1 cellular context compared by ENCODE assay signal in the genomic region with DNA sequence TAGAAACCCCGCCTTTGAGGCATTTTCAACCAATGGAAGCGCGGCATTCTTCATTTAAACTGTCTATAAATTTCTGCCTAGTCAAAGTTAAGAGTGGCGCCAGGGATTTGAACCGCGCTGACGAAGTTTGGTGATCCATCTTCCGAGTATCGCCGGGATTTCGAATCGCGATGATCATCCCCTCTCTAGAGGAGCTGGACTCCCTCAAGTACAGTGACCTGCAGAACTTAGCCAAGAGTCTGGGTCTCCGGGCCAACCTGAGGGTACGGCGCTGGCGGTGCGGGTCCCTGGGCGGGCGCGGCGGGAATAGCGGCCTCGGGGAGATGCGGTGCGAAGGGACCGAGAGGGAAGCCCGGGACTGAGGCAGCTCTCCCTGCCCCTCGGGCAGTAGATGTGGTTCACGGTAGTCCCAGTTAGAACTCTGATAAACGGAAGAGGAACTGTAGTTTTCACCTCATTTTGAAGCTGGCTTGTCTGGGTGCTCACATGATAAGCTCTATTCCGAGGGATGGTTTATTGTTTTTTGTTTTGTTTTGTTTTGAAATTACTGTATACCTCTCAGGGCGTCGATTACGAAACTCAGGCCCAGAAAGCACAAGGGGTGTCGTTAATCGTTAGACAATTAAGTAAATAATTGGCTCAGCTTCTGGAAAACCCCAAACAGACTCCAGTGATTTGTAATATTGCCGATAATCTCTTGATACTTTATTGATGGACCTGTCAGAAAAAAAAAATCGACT.
TF ChIP-seq lines count a peak whose summit lies in the region.

A gene with protein sequence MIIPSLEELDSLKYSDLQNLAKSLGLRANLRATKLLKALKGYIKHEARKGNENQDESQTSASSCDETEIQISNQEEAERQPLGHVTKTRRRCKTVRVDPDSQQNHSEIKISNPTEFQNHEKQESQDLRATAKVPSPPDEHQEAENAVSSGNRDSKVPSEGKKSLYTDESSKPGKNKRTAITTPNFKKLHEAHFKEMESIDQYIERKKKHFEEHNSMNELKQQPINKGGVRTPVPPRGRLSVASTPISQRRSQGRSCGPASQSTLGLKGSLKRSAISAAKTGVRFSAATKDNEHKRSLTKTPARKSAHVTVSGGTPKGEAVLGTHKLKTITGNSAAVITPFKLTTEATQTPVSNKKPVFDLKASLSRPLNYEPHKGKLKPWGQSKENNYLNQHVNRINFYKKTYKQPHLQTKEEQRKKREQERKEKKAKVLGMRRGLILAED (plus strand): TSS at position 94 of the 740 bp plus-strand sequence. CDS start 77 bp downstream, at position 171.

TF ChIP-seq in K562, 482 proteins besides CTCF, POLR2A, EP300 and RAD21 (continued from another document and continues in another):
- TF ChIP-seq, protein P1, sequence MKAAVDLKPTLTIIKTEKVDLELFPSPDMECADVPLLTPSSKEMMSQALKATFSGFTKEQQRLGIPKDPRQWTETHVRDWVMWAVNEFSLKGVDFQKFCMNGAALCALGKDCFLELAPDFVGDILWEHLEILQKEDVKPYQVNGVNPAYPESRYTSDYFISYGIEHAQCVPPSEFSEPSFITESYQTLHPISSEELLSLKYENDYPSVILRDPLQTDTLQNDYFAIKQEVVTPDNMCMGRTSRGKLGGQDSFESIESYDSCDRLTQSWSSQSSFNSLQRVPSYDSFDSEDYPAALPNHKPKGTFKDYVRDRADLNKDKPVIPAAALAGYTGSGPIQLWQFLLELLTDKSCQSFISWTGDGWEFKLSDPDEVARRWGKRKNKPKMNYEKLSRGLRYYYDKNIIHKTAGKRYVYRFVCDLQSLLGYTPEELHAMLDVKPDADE (conservative IDR thresholded peaks at IDR 0.05; ENCODE audit: control insufficient read depth, low read depth, low read length) = peak; percentile 67
- peak; percentile 89 for TF ChIP-seq POLR2AphosphoS5 (IDR thresholded peaks at IDR 0.05; ENCODE audit: control insufficient read depth, insufficient read depth, low read depth, low read length)
- peak; percentile 73 for TF ChIP-seq FOS (IDR thresholded peaks at IDR 0.05; ENCODE audit: extremely low read depth, insufficient read length)
- no peak for TF ChIP-seq SAFB2 (IDR thresholded peaks at IDR 0.05; ENCODE audit: borderline replicate concordance, low read depth, low read length, severe bottlenecking)
- TF ChIP-seq, protein P2, sequence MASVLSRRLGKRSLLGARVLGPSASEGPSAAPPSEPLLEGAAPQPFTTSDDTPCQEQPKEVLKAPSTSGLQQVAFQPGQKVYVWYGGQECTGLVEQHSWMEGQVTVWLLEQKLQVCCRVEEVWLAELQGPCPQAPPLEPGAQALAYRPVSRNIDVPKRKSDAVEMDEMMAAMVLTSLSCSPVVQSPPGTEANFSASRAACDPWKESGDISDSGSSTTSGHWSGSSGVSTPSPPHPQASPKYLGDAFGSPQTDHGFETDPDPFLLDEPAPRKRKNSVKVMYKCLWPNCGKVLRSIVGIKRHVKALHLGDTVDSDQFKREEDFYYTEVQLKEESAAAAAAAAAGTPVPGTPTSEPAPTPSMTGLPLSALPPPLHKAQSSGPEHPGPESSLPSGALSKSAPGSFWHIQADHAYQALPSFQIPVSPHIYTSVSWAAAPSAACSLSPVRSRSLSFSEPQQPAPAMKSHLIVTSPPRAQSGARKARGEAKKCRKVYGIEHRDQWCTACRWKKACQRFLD (CRISPR knock-in tag; IDR thresholded peaks at IDR 0.05) = no peak
- peak; percentile 25; the same call in 1 of the 2 replicates for TF ChIP-seq LCOR (CRISPR knock-in tag; IDR thresholded peaks at IDR 0.05)
- peak; percentile 97 for TF ChIP-seq POLR2H (tag; IDR thresholded peaks at IDR 0.05; ENCODE audit: low read depth)
- TF ChIP-seq GABPA (tag; conservative IDR thresholded peaks at IDR 0.05; ENCODE audit: low read depth) = no peak; the same call in 1 of the 2 replicates
- TF ChIP-seq, protein P3, sequence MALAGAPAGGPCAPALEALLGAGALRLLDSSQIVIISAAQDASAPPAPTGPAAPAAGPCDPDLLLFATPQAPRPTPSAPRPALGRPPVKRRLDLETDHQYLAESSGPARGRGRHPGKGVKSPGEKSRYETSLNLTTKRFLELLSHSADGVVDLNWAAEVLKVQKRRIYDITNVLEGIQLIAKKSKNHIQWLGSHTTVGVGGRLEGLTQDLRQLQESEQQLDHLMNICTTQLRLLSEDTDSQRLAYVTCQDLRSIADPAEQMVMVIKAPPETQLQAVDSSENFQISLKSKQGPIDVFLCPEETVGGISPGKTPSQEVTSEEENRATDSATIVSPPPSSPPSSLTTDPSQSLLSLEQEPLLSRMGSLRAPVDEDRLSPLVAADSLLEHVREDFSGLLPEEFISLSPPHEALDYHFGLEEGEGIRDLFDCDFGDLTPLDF (CRISPR knock-in tag; IDR thresholded peaks at IDR 0.05) = peak; percentile 96; the same call in 1 of the 2 replicates
- TF ChIP-seq ZNF184 (CRISPR knock-in tag; IDR thresholded peaks at IDR 0.05) = no peak
- TF ChIP-seq, protein P4, sequence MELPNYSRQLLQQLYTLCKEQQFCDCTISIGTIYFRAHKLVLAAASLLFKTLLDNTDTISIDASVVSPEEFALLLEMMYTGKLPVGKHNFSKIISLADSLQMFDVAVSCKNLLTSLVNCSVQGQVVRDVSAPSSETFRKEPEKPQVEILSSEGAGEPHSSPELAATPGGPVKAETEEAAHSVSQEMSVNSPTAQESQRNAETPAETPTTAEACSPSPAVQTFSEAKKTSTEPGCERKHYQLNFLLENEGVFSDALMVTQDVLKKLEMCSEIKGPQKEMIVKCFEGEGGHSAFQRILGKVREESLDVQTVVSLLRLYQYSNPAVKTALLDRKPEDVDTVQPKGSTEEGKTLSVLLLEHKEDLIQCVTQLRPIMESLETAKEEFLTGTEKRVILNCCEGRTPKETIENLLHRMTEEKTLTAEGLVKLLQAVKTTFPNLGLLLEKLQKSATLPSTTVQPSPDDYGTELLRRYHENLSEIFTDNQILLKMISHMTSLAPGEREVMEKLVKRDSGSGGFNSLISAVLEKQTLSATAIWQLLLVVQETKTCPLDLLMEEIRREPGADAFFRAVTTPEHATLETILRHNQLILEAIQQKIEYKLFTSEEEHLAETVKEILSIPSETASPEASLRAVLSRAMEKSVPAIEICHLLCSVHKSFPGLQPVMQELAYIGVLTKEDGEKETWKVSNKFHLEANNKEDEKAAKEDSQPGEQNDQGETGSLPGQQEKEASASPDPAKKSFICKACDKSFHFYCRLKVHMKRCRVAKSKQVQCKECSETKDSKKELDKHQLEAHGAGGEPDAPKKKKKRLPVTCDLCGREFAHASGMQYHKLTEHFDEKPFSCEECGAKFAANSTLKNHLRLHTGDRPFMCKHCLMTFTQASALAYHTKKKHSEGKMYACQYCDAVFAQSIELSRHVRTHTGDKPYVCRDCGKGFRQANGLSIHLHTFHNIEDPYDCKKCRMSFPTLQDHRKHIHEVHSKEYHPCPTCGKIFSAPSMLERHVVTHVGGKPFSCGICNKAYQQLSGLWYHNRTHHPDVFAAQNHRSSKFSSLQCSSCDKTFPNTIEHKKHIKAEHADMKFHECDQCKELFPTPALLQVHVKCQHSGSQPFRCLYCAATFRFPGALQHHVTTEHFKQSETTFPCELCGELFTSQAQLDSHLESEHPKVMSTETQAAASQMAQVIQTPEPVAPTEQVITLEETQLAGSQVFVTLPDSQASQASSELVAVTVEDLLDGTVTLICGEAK (IDR thresholded peaks at IDR 0.05) = peak; percentile 33; the same call in 1 of the 2 replicates
- TF ChIP-seq, protein P4 (CRISPR knock-in tag; IDR thresholded peaks at IDR 0.05) = no peak
- no peak for TF ChIP-seq XRCC5 (IDR thresholded peaks at IDR 0.05; ENCODE audit: low read depth, low read length)
- no peak for TF ChIP-seq U2AF2 (optimal IDR thresholded peaks at IDR 0.05; ENCODE audit: low read depth, low read length)
- TF ChIP-seq NCOA6 (IDR thresholded peaks at IDR 0.05) = no peak
- peak; percentile 73 for TF ChIP-seq GTF2A2 (tag; IDR thresholded peaks at IDR 0.05)
- TF ChIP-seq, protein P5, sequence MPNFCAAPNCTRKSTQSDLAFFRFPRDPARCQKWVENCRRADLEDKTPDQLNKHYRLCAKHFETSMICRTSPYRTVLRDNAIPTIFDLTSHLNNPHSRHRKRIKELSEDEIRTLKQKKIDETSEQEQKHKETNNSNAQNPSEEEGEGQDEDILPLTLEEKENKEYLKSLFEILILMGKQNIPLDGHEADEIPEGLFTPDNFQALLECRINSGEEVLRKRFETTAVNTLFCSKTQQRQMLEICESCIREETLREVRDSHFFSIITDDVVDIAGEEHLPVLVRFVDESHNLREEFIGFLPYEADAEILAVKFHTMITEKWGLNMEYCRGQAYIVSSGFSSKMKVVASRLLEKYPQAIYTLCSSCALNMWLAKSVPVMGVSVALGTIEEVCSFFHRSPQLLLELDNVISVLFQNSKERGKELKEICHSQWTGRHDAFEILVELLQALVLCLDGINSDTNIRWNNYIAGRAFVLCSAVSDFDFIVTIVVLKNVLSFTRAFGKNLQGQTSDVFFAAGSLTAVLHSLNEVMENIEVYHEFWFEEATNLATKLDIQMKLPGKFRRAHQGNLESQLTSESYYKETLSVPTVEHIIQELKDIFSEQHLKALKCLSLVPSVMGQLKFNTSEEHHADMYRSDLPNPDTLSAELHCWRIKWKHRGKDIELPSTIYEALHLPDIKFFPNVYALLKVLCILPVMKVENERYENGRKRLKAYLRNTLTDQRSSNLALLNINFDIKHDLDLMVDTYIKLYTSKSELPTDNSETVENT (CRISPR knock-in tag; IDR thresholded peaks at IDR 0.05) = peak; percentile 70; the same call in 1 of the 2 replicates
- TF ChIP-seq SAP30 (IDR thresholded peaks at IDR 0.05; ENCODE audit: borderline replicate concordance, insufficient read depth, low read depth, low read length, poor library complexity, severe bottlenecking) = no peak
- TF ChIP-seq, protein P6, sequence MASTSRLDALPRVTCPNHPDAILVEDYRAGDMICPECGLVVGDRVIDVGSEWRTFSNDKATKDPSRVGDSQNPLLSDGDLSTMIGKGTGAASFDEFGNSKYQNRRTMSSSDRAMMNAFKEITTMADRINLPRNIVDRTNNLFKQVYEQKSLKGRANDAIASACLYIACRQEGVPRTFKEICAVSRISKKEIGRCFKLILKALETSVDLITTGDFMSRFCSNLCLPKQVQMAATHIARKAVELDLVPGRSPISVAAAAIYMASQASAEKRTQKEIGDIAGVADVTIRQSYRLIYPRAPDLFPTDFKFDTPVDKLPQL (IDR thresholded peaks at IDR 0.05; ENCODE audit: extremely low read depth, insufficient read length) = peak; percentile 62
- no peak for TF ChIP-seq ILK (tag; IDR thresholded peaks at IDR 0.05; ENCODE audit: borderline replicate concordance, low read depth)
